In genomic region chr4:185730387-185730786, GRCh38 we compare ENCODE assay signal across 1 cellular context.
A peak's percentile ranks its signal among the peaks of the same experiment; 100 is the strongest.
TF ChIP-seq lines count a peak whose summit lies in the region.

No MANE protein-coding gene starts in this region.

TF ChIP-seq in WTC11, 78 proteins besides CTCF, POLR2A, EP300 and RAD21 (continued from another document):
- TF ChIP-seq, protein P1, sequence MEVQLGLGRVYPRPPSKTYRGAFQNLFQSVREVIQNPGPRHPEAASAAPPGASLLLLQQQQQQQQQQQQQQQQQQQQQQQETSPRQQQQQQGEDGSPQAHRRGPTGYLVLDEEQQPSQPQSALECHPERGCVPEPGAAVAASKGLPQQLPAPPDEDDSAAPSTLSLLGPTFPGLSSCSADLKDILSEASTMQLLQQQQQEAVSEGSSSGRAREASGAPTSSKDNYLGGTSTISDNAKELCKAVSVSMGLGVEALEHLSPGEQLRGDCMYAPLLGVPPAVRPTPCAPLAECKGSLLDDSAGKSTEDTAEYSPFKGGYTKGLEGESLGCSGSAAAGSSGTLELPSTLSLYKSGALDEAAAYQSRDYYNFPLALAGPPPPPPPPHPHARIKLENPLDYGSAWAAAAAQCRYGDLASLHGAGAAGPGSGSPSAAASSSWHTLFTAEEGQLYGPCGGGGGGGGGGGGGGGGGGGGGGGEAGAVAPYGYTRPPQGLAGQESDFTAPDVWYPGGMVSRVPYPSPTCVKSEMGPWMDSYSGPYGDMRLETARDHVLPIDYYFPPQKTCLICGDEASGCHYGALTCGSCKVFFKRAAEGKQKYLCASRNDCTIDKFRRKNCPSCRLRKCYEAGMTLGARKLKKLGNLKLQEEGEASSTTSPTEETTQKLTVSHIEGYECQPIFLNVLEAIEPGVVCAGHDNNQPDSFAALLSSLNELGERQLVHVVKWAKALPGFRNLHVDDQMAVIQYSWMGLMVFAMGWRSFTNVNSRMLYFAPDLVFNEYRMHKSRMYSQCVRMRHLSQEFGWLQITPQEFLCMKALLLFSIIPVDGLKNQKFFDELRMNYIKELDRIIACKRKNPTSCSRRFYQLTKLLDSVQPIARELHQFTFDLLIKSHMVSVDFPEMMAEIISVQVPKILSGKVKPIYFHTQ (CRISPR knock-in tag; IDR thresholded peaks at IDR 0.05) = no peak
- TF ChIP-seq, protein P2, sequence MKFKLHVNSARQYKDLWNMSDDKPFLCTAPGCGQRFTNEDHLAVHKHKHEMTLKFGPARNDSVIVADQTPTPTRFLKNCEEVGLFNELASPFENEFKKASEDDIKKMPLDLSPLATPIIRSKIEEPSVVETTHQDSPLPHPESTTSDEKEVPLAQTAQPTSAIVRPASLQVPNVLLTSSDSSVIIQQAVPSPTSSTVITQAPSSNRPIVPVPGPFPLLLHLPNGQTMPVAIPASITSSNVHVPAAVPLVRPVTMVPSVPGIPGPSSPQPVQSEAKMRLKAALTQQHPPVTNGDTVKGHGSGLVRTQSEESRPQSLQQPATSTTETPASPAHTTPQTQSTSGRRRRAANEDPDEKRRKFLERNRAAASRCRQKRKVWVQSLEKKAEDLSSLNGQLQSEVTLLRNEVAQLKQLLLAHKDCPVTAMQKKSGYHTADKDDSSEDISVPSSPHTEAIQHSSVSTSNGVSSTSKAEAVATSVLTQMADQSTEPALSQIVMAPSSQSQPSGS (CRISPR knock-in tag; IDR thresholded peaks at IDR 0.05; ENCODE audit: borderline replicate concordance, low read depth) = no peak
- TF ChIP-seq TP53 (CRISPR knock-in tag; IDR thresholded peaks at IDR 0.05) (no peak), ZNF219 (CRISPR knock-in tag; IDR thresholded peaks at IDR 0.05; ENCODE audit: borderline replicate concordance) (no peak), NFE2L1 (CRISPR knock-in tag; IDR thresholded peaks at IDR 0.05) (peak; percentile 91), SMAD4 (CRISPR knock-in tag; IDR thresholded peaks at IDR 0.05) (no peak), PRRX2 (CRISPR knock-in tag; IDR thresholded peaks at IDR 0.05) (no peak), ELF4 (CRISPR knock-in tag; IDR thresholded peaks at IDR 0.05; ENCODE audit: low read depth) (no peak), HMGA2 (CRISPR knock-in tag; IDR thresholded peaks at IDR 0.05) (no peak), NR2C2 (CRISPR knock-in tag; IDR thresholded peaks at IDR 0.05) (no peak)
- TF ChIP-seq, protein P3, sequence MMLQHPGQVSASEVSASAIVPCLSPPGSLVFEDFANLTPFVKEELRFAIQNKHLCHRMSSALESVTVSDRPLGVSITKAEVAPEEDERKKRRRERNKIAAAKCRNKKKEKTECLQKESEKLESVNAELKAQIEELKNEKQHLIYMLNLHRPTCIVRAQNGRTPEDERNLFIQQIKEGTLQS (CRISPR knock-in tag; conservative IDR thresholded peaks at IDR 0.05) = no peak
- TF ChIP-seq, protein P4, sequence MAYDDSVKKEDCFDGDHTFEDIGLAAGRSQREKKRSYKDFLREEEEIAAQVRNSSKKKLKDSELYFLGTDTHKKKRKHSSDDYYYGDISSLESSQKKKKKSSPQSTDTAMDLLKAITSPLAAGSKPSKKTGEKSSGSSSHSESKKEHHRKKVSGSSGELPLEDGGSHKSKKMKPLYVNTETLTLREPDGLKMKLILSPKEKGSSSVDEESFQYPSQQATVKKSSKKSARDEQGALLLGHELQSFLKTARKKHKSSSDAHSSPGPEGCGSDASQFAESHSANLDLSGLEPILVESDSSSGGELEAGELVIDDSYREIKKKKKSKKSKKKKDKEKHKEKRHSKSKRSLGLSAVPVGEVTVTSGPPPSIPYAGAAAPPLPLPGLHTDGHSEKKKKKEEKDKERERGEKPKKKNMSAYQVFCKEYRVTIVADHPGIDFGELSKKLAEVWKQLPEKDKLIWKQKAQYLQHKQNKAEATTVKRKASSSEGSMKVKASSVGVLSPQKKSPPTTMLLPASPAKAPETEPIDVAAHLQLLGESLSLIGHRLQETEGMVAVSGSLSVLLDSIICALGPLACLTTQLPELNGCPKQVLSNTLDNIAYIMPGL (CRISPR knock-in tag; IDR thresholded peaks at IDR 0.05) = no peak
- TF ChIP-seq, protein P5, sequence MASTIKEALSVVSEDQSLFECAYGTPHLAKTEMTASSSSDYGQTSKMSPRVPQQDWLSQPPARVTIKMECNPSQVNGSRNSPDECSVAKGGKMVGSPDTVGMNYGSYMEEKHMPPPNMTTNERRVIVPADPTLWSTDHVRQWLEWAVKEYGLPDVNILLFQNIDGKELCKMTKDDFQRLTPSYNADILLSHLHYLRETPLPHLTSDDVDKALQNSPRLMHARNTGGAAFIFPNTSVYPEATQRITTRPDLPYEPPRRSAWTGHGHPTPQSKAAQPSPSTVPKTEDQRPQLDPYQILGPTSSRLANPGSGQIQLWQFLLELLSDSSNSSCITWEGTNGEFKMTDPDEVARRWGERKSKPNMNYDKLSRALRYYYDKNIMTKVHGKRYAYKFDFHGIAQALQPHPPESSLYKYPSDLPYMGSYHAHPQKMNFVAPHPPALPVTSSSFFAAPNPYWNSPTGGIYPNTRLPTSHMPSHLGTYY (CRISPR knock-in tag; IDR thresholded peaks at IDR 0.05) = no peak
TF ChIP-seq in WTC11: peak in this region for 2.
